In genomic region chr3:160588023-160588422, GRCh38 we compare ENCODE assay signal across 25 cellular contexts. TPM values are rescaled to one million over a fixed set of nuclear protein-coding genes. Genes with fewer than 3 reads are reported as not detected.
DNase-seq lines count a peak whose midpoint lies in the region; ATAC-seq, FAIRE-seq and TF ChIP-seq lines count a peak whose summit lies in the region.
"Had no signal": no experiment of that assay in that cellular context is flagged by ENCODE, and none has a peak within 500 bp of the region (broad histone marks: within the 10 kb centered on the region; RNA-seq: fewer than 3 reads in every experiment).

No MANE protein-coding gene starts in this region.

- TF ChIP-seq POLR2A in HepG2 (IDR thresholded peaks at IDR 0.05; ENCODE audit: insufficient read depth in 1 of 2, low read depth in 2 of 2, low read length in 2 of 2): no peak
- TF ChIP-seq POLR2A in right lobe of liver (IDR thresholded peaks at IDR 0.05): no peak

- DNase-seq in HepG2 (ENCODE audit: low spot score) (no peak), NCI-H774 (lab: John Stamatoyannopoulos, UW) (peak; percentile 9), right lobe of liver (peak in 1 of 3 donors; percentile 72), NCI-H82 treated with DMSO at 0.1 percent for 48 hours (lab: John Stamatoyannopoulos, UW; ENCODE audit: unreplicated experiment) (no peak), T-helper 1 cell (no peak)
- DNase-seq: 8988T; ACHN; AML-193; BE2C; Caco-2; CD4-positive, CD25-positive, alpha-beta regulatory T cell; CD8-positive, alpha-beta T cell; DMS153; DMS79 treated with DMSO at 0.1 percent for 48 hours; GF-D8; GOT3; HFFc6 had no signal

- TF ChIP-seq CTCF in liver (IDR thresholded peaks at IDR 0.05; ENCODE audit: low read depth, low read length, missing input control) (no peak), HepG2 (CRISPR knock-in tag; IDR thresholded peaks at IDR 0.05) (no peak), right lobe of liver (IDR thresholded peaks at IDR 0.05) (no peak)

- H3K9me3 ChIP-seq in liver (ENCODE audit: control insufficient read depth in 4 of 4, low read length in 3 of 4): peaks cover 0 to 2% (median 0%) of the 10 kb centered on the region in 4 donors
- no peaks in the 10 kb centered on the region for H3K9me3 ChIP-seq in HepG2 (ENCODE audit: low read length)
- H3K9me3 ChIP-seq in right lobe of liver: no peaks in the 10 kb centered on the region
- H3K9me3 ChIP-seq: A549, BE2C had no signal

- H3K27ac ChIP-seq in liver (ENCODE audit: low read depth in 1 of 2, low read length in 2 of 2): no peak overlapping the region
- H3K27ac ChIP-seq in HepG2 (ENCODE audit: extremely low read length, insufficient read depth, low read length): no peak overlapping the region
- no peak overlapping the region for H3K27ac ChIP-seq in right lobe of liver
- H3K27ac ChIP-seq: A549, C4-2B had no signal

- POLR2A ChIA-PET in HepG2 (lab: Yijun Ruan, JAX): no interaction called here

- intact Hi-C loops in HepG2 (cut with micrococcal nuclease; ENCODE audit: unreplicated experiment) (no loop called here), right lobe of liver (cut with DNase I) (no loop called here)

- H3K27me3 ChIP-seq in liver (ENCODE audit: control insufficient read depth in 4 of 4, insufficient read depth in 4 of 4, low read length in 3 of 4) (no peaks in the 10 kb centered on the region), HepG2 (ENCODE audit: control insufficient read depth in 1 of 2, insufficient read depth in 2 of 2, low read length in 2 of 2) (no peaks in the 10 kb centered on the region), right lobe of liver (no peaks in the 10 kb centered on the region)
- H3K27me3 ChIP-seq: BE2C had no signal

- H3K9ac ChIP-seq in liver (ENCODE audit: low read depth in 1 of 2, low read length in 2 of 2) (no peak overlapping the region), HepG2 (ENCODE audit: insufficient read depth, low read depth, low read length) (no peak overlapping the region)

- H3K4me2 ChIP-seq in HepG2 (ENCODE audit: low read depth, low read length): no peak overlapping the region
- H3K4me2 ChIP-seq: A549 had no signal

- no peak overlapping the region for H2AFZ ChIP-seq in HepG2 (ENCODE audit: low read length)

- TF ChIP-seq RAD21 in liver (IDR thresholded peaks at IDR 0.05) (peak in 1 of 2 donors; percentile 15), HepG2 (CRISPR knock-in tag; IDR thresholded peaks at IDR 0.05) (no peak)

- no peak for FAIRE-seq in HepG2 (lab: Jason Lieb, UNC)
- FAIRE-seq: A549, GM12891, GM18507, H54 had no signal

- H3K36me3 ChIP-seq in liver (ENCODE audit: control insufficient read depth in 4 of 4, insufficient read depth in 3 of 4, low read depth in 1 of 4, low read length in 3 of 4) (no peaks in the 10 kb centered on the region), HepG2 (replicated peaks in 1 of 2; ENCODE audit: control insufficient read depth in 1 of 2, insufficient read depth in 2 of 2, low read length in 2 of 2) (no peaks in the 10 kb centered on the region), right lobe of liver (no peaks in the 10 kb centered on the region)
- H3K36me3 ChIP-seq: BE2C, HAP-1 had no signal

- no peaks in the 10 kb centered on the region for H3K79me2 ChIP-seq in HepG2 (ENCODE audit: insufficient read depth, low read length)

- H4K20me1 ChIP-seq in HepG2 (ENCODE audit: insufficient read depth, low read length): no peaks in the 10 kb centered on the region

- peaks cover 0 to 6% (median 2%) of the 10 kb centered on the region in 4 donors for H3K4me1 ChIP-seq in liver (ENCODE audit: control insufficient read depth in 4 of 4, insufficient read depth in 4 of 4, low read length in 3 of 4)
- H3K4me1 ChIP-seq in HepG2 (ENCODE audit: insufficient read depth, low read length): no peaks in the 10 kb centered on the region
- peaks cover 0 to 10% (median 3%) of the 10 kb centered on the region in 4 donors for H3K4me1 ChIP-seq in right lobe of liver
- H3K4me1 ChIP-seq: A549, BE2C, Caco-2, HAP-1 had no signal

- TF ChIP-seq EP300 in HepG2 (IDR thresholded peaks at IDR 0.05; ENCODE audit: low read depth in 2 of 2, low read length in 2 of 2) (no peak), HepG2 (CRISPR knock-in tag; IDR thresholded peaks at IDR 0.05; ENCODE audit: borderline replicate concordance) (no peak)

- H3K4me3 ChIP-seq in liver (ENCODE audit: low read depth in 1 of 3, low read length in 3 of 3) (no peak overlapping the region), HepG2 (replicated peaks in 1 of 3; ENCODE audit: insufficient read depth in 1 of 3, low read depth in 2 of 3, low read length in 3 of 3) (no peak overlapping the region), right lobe of liver (no peak overlapping the region)
- H3K4me3 ChIP-seq: A549, HAP-1 had no signal

- ATAC-seq in HepG2: no peak
- ATAC-seq in right lobe of liver: peak; percentile 63 to 92 (median 70)
- ATAC-seq in activated CD4-positive, CD25-positive, alpha-beta regulatory T cell treated with anti-CD3 and anti-CD28 coated beads, Interleukin-2, amount 50 U/mL, for 24 hours: no peak
- ATAC-seq: A549; CD8-positive, alpha-beta T cell had no signal

- CTCF ChIA-PET in HepG2 (lab: Yijun Ruan, JAX; ENCODE audit: low intra/inter-chr PET ratio, low total read pairs): no interaction called here

- in situ Hi-C loops in HepG2 (cut with HindIII; ENCODE audit: extremely low pct_ligation_motif_present, low pct_unique_long_range_greater_than_20kb): no loop called here

- BruUV-seq in HepG2 (replicated peaks; lab: Mats Ljungman, UMichigan): no TSS peak

TF ChIP-seq in liver, 16 proteins besides CTCF, POLR2A, EP300 and RAD21:
- TF ChIP-seq FOXA2 (IDR thresholded peaks at IDR 0.05) (peak; percentile 8), GABPA (IDR thresholded peaks at IDR 0.05 in 1 of 2, conservative IDR thresholded peaks at IDR 0.05 in 1 of 2) (no peak)

TF ChIP-seq in HepG2, 621 proteins besides CTCF, POLR2A, EP300 and RAD21:
- TF ChIP-seq KLF6 (CRISPR knock-in tag; IDR thresholded peaks at IDR 0.05) (no peak), SMAD9 (CRISPR knock-in tag; IDR thresholded peaks at IDR 0.05) (no peak)
TF ChIP-seq in HepG2: peak in this region for 0.

RNA-seq across cellular contexts. Expression of gene KPNA4, which starts 22.7 kb away (rescaled TPM):
- total RNA-seq in liver (10 to 100 TPM; 13.8 to 14.1 TPM), HepG2 (2016; rRNA removed; fragmentation: Illumina TruSeq; extraction: Trizol) (27.9 and 32.6 TPM in 2 replicates), right lobe of liver (10 to 100 TPM; 14.4 to 32.5 (median 18.9) TPM)
- polyA plus RNA-seq in liver (1 to 10 TPM; 6.1 to 6.7 TPM), HepG2 (2011; rRNA removed) (9.9 and 11.0 TPM in 2 replicates)
- total RNA-seq in HepG2 (2016; cell fraction: cytosol; rRNA removed; fragmentation: Illumina TruSeq; extraction: Trizol; ENCODE audit: low read depth): 2.9 and 4.0 TPM in 2 replicates
- total RNA-seq in HepG2 (2016; cell fraction: insoluble cytoplasmic fraction; rRNA removed; fragmentation: Illumina TruSeq; extraction: Trizol): 25.8 and 31.2 TPM in 2 replicates
- 15.4 and 18.5 TPM in 2 replicates for total RNA-seq in HepG2 (2016; cell fraction: membrane; rRNA removed; fragmentation: Illumina TruSeq; extraction: Trizol)
- total RNA-seq in HepG2 (2016; cell fraction: nucleus; rRNA removed; fragmentation: Illumina TruSeq; extraction: Trizol): 22.6 and 24.6 TPM in 2 replicates
- polyA plus RNA-seq in HepG2 (2011; cell fraction: cytosol; rRNA removed): 4.7 and 7.9 TPM in 2 replicates
- polyA plus RNA-seq in HepG2 (2011; cell fraction: nucleus; rRNA removed): 5.3 and 5.9 TPM in 2 replicates
- 11.8 and 13.0 TPM in 2 replicates for polyA plus RNA-seq in HepG2 (2012)
- 3.0 TPM in 2 replicates for polyA plus RNA-seq in HepG2 (2016; cell fraction: cytosol; fragmentation: Illumina TruSeq; extraction: Trizol; ENCODE audit: low read depth)
- 29.9 and 32.7 TPM in 2 replicates for polyA plus RNA-seq in HepG2 (2016; cell fraction: insoluble cytoplasmic fraction; fragmentation: Illumina TruSeq; extraction: Trizol; ENCODE audit: low read depth)
- polyA plus RNA-seq in HepG2 (2016; cell fraction: membrane; fragmentation: Illumina TruSeq; extraction: Trizol; ENCODE audit: low read depth): 8.2 and 9.0 TPM in 2 replicates
- polyA plus RNA-seq in HepG2 (2016; cell fraction: nucleus; fragmentation: Illumina TruSeq; extraction: Trizol; ENCODE audit: insufficient read depth, low read depth): 16.4 and 18.4 TPM in 2 replicates
- polyA minus RNA-seq in HepG2 (2011; rRNA and poly(A)+ RNA removed; ENCODE audit: low replicate concordance): 17.2 and 46.0 TPM in 2 replicates
- polyA minus RNA-seq in HepG2 (2011; cell fraction: cytosol; rRNA and poly(A)+ RNA removed): 28.3 and 43.4 TPM in 2 replicates
- 47.9 and 54.8 TPM in 2 replicates for polyA minus RNA-seq in HepG2 (2011; cell fraction: nucleus; rRNA and poly(A)+ RNA removed)

Comparison
In these comparisons a context has a peak if more than half of its experiments do, and no peak if none do; other contexts are left out.
1. ATAC-seq: peak in right lobe of liver (4 of 4); none in HepG2 (single experiment) and activated CD4-positive, CD25-positive, alpha-beta regulatory T cell treated with anti-CD3 and anti-CD28 coated beads, Interleukin-2, amount 50 U/mL, for 24 hours (0 of 2).